13 cellular contexts compared by ENCODE assay signal in the genomic region with DNA sequence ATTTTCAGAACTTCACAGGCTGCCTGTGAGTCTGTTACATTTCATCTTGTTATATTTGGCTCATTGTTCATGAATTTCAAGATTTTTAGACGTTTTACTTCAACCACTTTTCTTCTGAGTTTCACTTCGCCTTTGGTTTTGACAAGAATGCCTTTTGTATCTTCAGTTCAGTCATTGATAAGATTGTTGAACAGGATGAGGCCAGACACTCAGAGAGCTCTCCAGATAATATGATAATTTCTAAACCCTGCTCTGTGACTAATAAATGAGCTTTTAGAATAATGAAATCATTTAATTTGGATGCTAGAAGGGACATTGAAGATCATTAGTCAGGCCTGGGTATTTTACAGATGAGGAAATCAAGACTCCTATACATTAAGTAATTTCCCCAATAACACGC.
"Had no signal": no experiment of that assay in that cellular context is flagged by ENCODE, and none has a peak within 500 bp of the region (broad histone marks: within the 10 kb centered on the region; RNA-seq: fewer than 3 reads in every experiment).

No MANE protein-coding gene starts in this region.

- H3K9me3 Mint-ChIP-seq: activated naive CD4-positive, alpha-beta T cell treated with anti-CD3 and anti-CD28 coated beads for 36 hours; activated T-helper 17 cell treated with anti-CD3 and anti-CD28 coated beads, Interleukin-2, amount 50 U/mL, for 72 hours; mesothelial cell of epicardium had no signal

- DNase-seq: activated CD4-positive, alpha-beta T cell treated with anti-CD3 and anti-CD28 coated beads for 4 hours; activated naive CD4-positive, alpha-beta T cell treated with anti-CD3 and anti-CD28 coated beads for 36 hours; heart right ventricle; pancreas; stimulated activated CD4-positive, alpha-beta T cell treated with anti-CD3 and anti-CD28 coated beads, Interleukin-12 subunit alpha, Interleukin-12 subunit beta, amount 100 ng/mL, for 4 hours; stimulated activated CD4-positive, alpha-beta T cell treated with anti-CD3 and anti-CD28 coated beads, Interleukin-2, amount 100 ng/mL, for 24 hours; upper lobe of right lung had no signal

- H3K27ac Mint-ChIP-seq: activated naive CD4-positive, alpha-beta T cell treated with anti-CD3 and anti-CD28 coated beads for 36 hours; activated T-helper 17 cell treated with anti-CD3 and anti-CD28 coated beads, Interleukin-2, amount 50 U/mL, for 72 hours; mesothelial cell of epicardium had no signal

- ATAC-seq: gastroesophageal sphincter, heart right ventricle, pancreas, upper lobe of right lung had no signal

- H3K4me3 ChIP-seq: ascending aorta, gastroesophageal sphincter, heart right ventricle, lung, pancreas, thoracic aorta, upper lobe of right lung had no signal

- H3K36me3 Mint-ChIP-seq: mesothelial cell of epicardium had no signal

- H3K4me3 Mint-ChIP-seq: activated naive CD4-positive, alpha-beta T cell treated with anti-CD3 and anti-CD28 coated beads for 36 hours; activated T-helper 17 cell treated with anti-CD3 and anti-CD28 coated beads, Interleukin-2, amount 50 U/mL, for 72 hours; mesothelial cell of epicardium had no signal
